Comparison of ENCODE assay signal across 15 cellular contexts in the genomic region with DNA sequence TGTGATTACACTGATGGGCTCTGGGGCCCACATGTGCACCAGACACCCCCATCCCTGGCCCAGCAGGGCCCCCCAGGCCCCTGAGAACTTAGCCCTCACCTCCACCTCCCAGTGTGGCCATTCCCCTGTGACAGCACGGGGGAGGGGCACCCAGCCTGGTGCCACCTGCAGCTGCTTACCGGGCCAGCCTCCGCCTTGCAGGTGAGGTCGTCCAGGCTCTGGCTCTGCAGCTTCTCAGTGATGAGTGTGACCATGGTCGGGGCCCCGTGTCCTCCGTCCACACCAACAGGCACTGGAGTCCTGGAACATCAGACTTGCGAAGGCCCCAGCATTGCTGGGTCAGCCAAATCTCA. TPM values are rescaled to one million over a fixed set of nuclear protein-coding genes. Genes with fewer than 3 reads are reported as not detected.
A peak's percentile ranks its signal among the peaks of the same experiment; 100 is the strongest.
DNase-seq lines count a peak whose midpoint lies in the region; ATAC-seq, FAIRE-seq and TF ChIP-seq lines count a peak whose summit lies in the region.
"Had no signal": no experiment of that assay in that cellular context is flagged by ENCODE, and none has a peak within 500 bp of the region (broad histone marks: within the 10 kb centered on the region; RNA-seq: fewer than 3 reads in every experiment).

No MANE protein-coding gene starts in this region.

- RAD21 ChIA-PET in HCT116 (lab: Charles Lee; ENCODE audit: low non-redundant PET in 1 of 2, low total read pairs in 2 of 2, uncharacterized antibody in 2 of 2, unreplicated experiment in 2 of 2) = no interaction called here

- intact Hi-C loops in HCT116 (cut with micrococcal nuclease) (no loop called here), K562 (cut with micrococcal nuclease) (no loop called here)

- H3K4me1 ChIP-seq in BLaER1 (peaks cover 37% of the 10 kb centered on the region), HCT116 (ENCODE audit: control insufficient read depth in 1 of 2, insufficient read depth in 2 of 2, low read length in 2 of 2) (peaks cover 11 to 15% of the 10 kb centered on the region in 2 experiments), K562 (replicated peaks in 1 of 2; ENCODE audit: control insufficient read depth in 2 of 2, insufficient read depth in 2 of 2, low read length in 2 of 2) (peaks cover 0 to 31% of the 10 kb centered on the region in 2 experiments; a peak in 2 of 5 replicates)

- H3K36me3 ChIP-seq in BLaER1 (no peaks in the 10 kb centered on the region), HCT116 (ENCODE audit: control insufficient read depth in 1 of 2, insufficient read depth in 2 of 2, low read length in 2 of 2) (no peaks in the 10 kb centered on the region), K562 (ENCODE audit: control insufficient read depth, insufficient read depth, low read length) (no peaks in the 10 kb centered on the region)

- H3K9ac ChIP-seq in BLaER1 = no peak overlapping the region
- H3K9ac ChIP-seq in HCT116 (ENCODE audit: low read length) = 0 out of 2 replicates have a peak overlapping the region, but pooled peaks have one; percentile 24
- H3K9ac ChIP-seq in K562 (ENCODE audit: insufficient read depth in 1 of 2, low read depth in 2 of 2, low read length in 2 of 2) = peak overlapping the region in 1 of 2 experiments; percentile 33; a peak in 1 of 4 replicates
- H3K9ac ChIP-seq: KMS-11 had no signal

- H3K9me2 ChIP-seq in HCT116 (ENCODE audit: insufficient read depth) = no peaks in the 10 kb centered on the region

- TF ChIP-seq EP300 in K562 (IDR thresholded peaks at IDR 0.05; ENCODE audit: low read length) = no peak

- no peaks in the 10 kb centered on the region for H3K9me1 ChIP-seq in K562 (ENCODE audit: control insufficient read depth, insufficient read depth, low read length)

- ATAC-seq in HCT116 (peak; percentile 39), K562 (no peak), GM21360 (IDR thresholded peaks at IDR 0.05; ENCODE audit: unreplicated experiment) (no peak), HG02981 (IDR thresholded peaks at IDR 0.05; ENCODE audit: unreplicated experiment) (no peak)
- ATAC-seq: CD8-positive, alpha-beta T cell had no signal

- H2AFZ ChIP-seq in HCT116 (ENCODE audit: low read depth, low read length, poor library complexity, severe bottlenecking) = peak overlapping the region; percentile 90
- H2AFZ ChIP-seq in K562 (ENCODE audit: low read depth, low read length) = no peak overlapping the region

- in situ Hi-C loops in K562 (cut with MboI) = no loop called here

- WGBS in K562 (ENCODE audit: insufficient coverage, low coverage, missing lambda C conversion rate) = 59% methylated on average over 7 of the region's 8 CpGs

- DNase-seq in COLO668 (lab: John Stamatoyannopoulos, UW; ENCODE audit: unreplicated experiment) = peak; percentile 14
- DNase-seq in HCT116 (ENCODE audit: low read depth, low spot score) = no peak
- DNase-seq in K562 (ENCODE audit: extremely low read depth in 1 of 4, low spot score in 3 of 4) = no peak
- no peak for DNase-seq in SIG-M5 treated with dmso at 0.1 percent for 504 hours (lab: John Stamatoyannopoulos, UW; ENCODE audit: unreplicated experiment)
- DNase-seq: Caco-2; CD8-positive, alpha-beta T cell; DND-41; GF-D8; GOT3 had no signal

- H3K4me3 ChIP-seq in BLaER1 = no peak overlapping the region
- H3K4me3 ChIP-seq in HCT116 (replicated peaks in 1 of 2; ENCODE audit: low read depth in 1 of 2, low read length in 2 of 2) = peak overlapping the region in 1 of 2 experiments; percentile 46; a peak in 2 of 4 replicates
- H3K4me3 ChIP-seq in K562 = no peak overlapping the region

- no peaks in the 10 kb centered on the region for H3K27me3 ChIP-seq in BLaER1
- no peaks in the 10 kb centered on the region for H3K27me3 ChIP-seq in HCT116 (ENCODE audit: insufficient read depth, low read length)
- H3K27me3 ChIP-seq in K562 (ENCODE audit: control insufficient read depth in 2 of 2, insufficient read depth in 2 of 2, low read length in 2 of 2) = no peaks in the 10 kb centered on the region

- CTCF ChIA-PET in HCT116 (lab: Charles Lee) = interaction anchor here (0.9 kb wide), 1 partner anchor 25 kb away, joined by 4 read pairs; no protein-coding TSS in a partner anchor
- CTCF ChIA-PET in K562 (lab: Yijun Ruan, JAX; ENCODE audit: low intra/inter-chr PET ratio) = no interaction called here

- no peak for TF ChIP-seq RAD21 in HCT116 (IDR thresholded peaks at IDR 0.05; ENCODE audit: low read depth)
- no peak for TF ChIP-seq RAD21 in K562 (CRISPR knock-in tag; conservative IDR thresholded peaks at IDR 0.05 in 1 of 2, IDR thresholded peaks at IDR 0.05 in 1 of 2)

- H3K4me2 ChIP-seq in BLaER1 = peak overlapping the region; percentile 76
- H3K4me2 ChIP-seq in HCT116 (ENCODE audit: low read length) = peak overlapping the region; percentile 75
- H3K4me2 ChIP-seq in K562 (ENCODE audit: insufficient read depth, low read length) = no peak overlapping the region
- H3K4me2 ChIP-seq: KMS-11 had no signal

- TF ChIP-seq POLR2A in HCT116 (IDR thresholded peaks at IDR 0.05; ENCODE audit: borderline replicate concordance, extremely low read depth, insufficient read depth, insufficient read length) = no peak
- TF ChIP-seq POLR2A in K562 (conservative IDR thresholded peaks at IDR 0.05) = no peak

- BruUV-seq in HCT116 (replicated peaks; lab: Mats Ljungman, UMichigan) (no TSS peak), K562 (replicated peaks; lab: Mats Ljungman, UMichigan) (no TSS peak)

- H3K27ac ChIP-seq in BLaER1 = peak overlapping the region; percentile 13; the same call in 1 of the 2 replicates
- H3K27ac ChIP-seq in HCT116 (ENCODE audit: low read depth, low read length) = no peak overlapping the region
- no peak overlapping the region for H3K27ac ChIP-seq in K562 (ENCODE audit: extremely low read depth, low read depth, low read length)
- H3K27ac ChIP-seq: KMS-11 had no signal

- H3K79me2 ChIP-seq in HCT116 (ENCODE audit: insufficient read depth, low read length) (no peaks in the 10 kb centered on the region), K562 (ENCODE audit: control insufficient read depth, insufficient read depth, low read length) (no peaks in the 10 kb centered on the region)

- H4K20me1 ChIP-seq in BLaER1 (no peaks in the 10 kb centered on the region), HCT116 (ENCODE audit: insufficient read depth) (no peaks in the 10 kb centered on the region), K562 (replicated peaks; ENCODE audit: control insufficient read depth, insufficient read depth, low read length) (no peaks in the 10 kb centered on the region)

- no peak for TF ChIP-seq CTCF in HCT116 (IDR thresholded peaks at IDR 0.05 in 2 of 3, conservative IDR thresholded peaks at IDR 0.05 in 1 of 3; ENCODE audit: borderline replicate concordance in 1 of 3, insufficient read depth in 1 of 3, low read depth in 2 of 3, low read length in 2 of 3)
- TF ChIP-seq CTCF in K562 (IDR thresholded peaks at IDR 0.05 in 2 of 3, conservative IDR thresholded peaks at IDR 0.05 in 1 of 3; ENCODE audit: insufficient read depth in 2 of 3, low read depth in 1 of 3, low read length in 3 of 3) = no peak

- no peak for FAIRE-seq in K562 (lab: Jason Lieb, UNC)
- FAIRE-seq: A204.1, GM18507 had no signal

- H3K9me3 ChIP-seq in BLaER1 (no peaks in the 10 kb centered on the region), HCT116 (ENCODE audit: control insufficient read depth in 1 of 2, insufficient read depth in 1 of 2, low read depth in 1 of 2, low read length in 2 of 2) (no peaks in the 10 kb centered on the region), K562 (replicated peaks; ENCODE audit: control insufficient read depth, insufficient read depth, low read depth, low read length) (no peaks in the 10 kb centered on the region)
- H3K9me3 ChIP-seq: Caco-2 had no signal

- POLR2A ChIA-PET in HCT116 (lab: Charles Lee) = no interaction called here
- POLR2A ChIA-PET in K562 (lab: Yijun Ruan, JAX) = no interaction called here

RNA-seq across cellular contexts. Expression of a gene that starts 15.6 kb away (rescaled TPM):
- total RNA-seq in HCT116 (2021; ENCODE audit: unreplicated experiment) (1.1 TPM), K562 (2014; rRNA removed) (1.8 and 2.6 TPM in 2 replicates), K562 (2014; rRNA removed; fragmentation: Illumina TruSeq; extraction: Trizol) (0.76 TPM in 1 of 2 replicates, not detected in the other), K562 (2015; rRNA removed; fragmentation: Illumina TruSeq; extraction: Trizol) (1.1 TPM in 2 replicates), K562 (2021) (1.6 and 2.0 TPM in 2 replicates)
- polyA plus RNA-seq in HCT116 (2012) = 0.79 and 1.4 TPM in 2 replicates
- 3.4 and 8.9 TPM in 2 replicates for total RNA-seq in K562 (2011; cell fraction: chromatin; rRNA removed; ENCODE audit: low replicate concordance)
- total RNA-seq in K562 (2011; cell fraction: nucleolus; rRNA removed) = 2.8 and 3.7 TPM in 2 replicates
- total RNA-seq in K562 (2011; cell fraction: nucleoplasm; rRNA removed) = 2.1 and 2.4 TPM in 2 replicates
- polyA plus RNA-seq in K562 (2011; rRNA removed) (0.53 and 1.3 TPM in 2 replicates), K562 (2014; fragmentation: Illumina TruSeq; extraction: Trizol) (0.62 and 1.4 TPM in 2 replicates), K562 (2014; fragmentation: Nextera tagmentation; extraction: Ambion mirVana) (not detected), K562 (2014; rRNA removed) (1.4 and 2.7 TPM in 2 replicates)
- polyA plus RNA-seq in K562 (2011; cell fraction: cytosol; rRNA removed) = 1.7 and 2.5 TPM in 2 replicates
- 1.9 and 2.9 TPM in 2 replicates for polyA plus RNA-seq in K562 (2011; cell fraction: nucleus; rRNA removed)
- 1.4 and 2.1 TPM in 2 replicates for polyA plus RNA-seq in K562 (2012)
- polyA minus RNA-seq in K562 (2011; rRNA and poly(A)+ RNA removed) = 0.45 and 1.1 TPM in 2 replicates
- 2.6 and 3.8 TPM in 2 replicates for polyA minus RNA-seq in K562 (2011; cell fraction: cytosol; rRNA and poly(A)+ RNA removed)
- 1.00 and 1.8 TPM in 2 replicates for polyA minus RNA-seq in K562 (2011; cell fraction: nucleus; rRNA and poly(A)+ RNA removed)

RNA-seq across cellular contexts. Expression of a gene that starts 43.7 kb away (rescaled TPM):
- total RNA-seq in HCT116 (2021; ENCODE audit: unreplicated experiment) = 101 TPM
- 37.5 and 49.0 TPM in 2 replicates for polyA plus RNA-seq in HCT116 (2012)
- 30.7 and 52.5 TPM in 2 replicates for total RNA-seq in K562 (2011; cell fraction: chromatin; rRNA removed; ENCODE audit: low replicate concordance)
- 27.1 and 28.9 TPM in 2 replicates for total RNA-seq in K562 (2011; cell fraction: nucleolus; rRNA removed)
- 42.8 and 65.1 TPM in 2 replicates for total RNA-seq in K562 (2011; cell fraction: nucleoplasm; rRNA removed)
- 185 and 221 TPM in 2 replicates for total RNA-seq in K562 (2014; rRNA removed)
- total RNA-seq in K562 (2014; rRNA removed; fragmentation: Illumina TruSeq; extraction: Trizol) = 161 and 175 TPM in 2 replicates
- 148 and 164 TPM in 2 replicates for total RNA-seq in K562 (2015; rRNA removed; fragmentation: Illumina TruSeq; extraction: Trizol)
- 123 and 128 TPM in 2 replicates for total RNA-seq in K562 (2021)
- 121 and 191 TPM in 2 replicates for polyA plus RNA-seq in K562 (2011; rRNA removed)
- polyA plus RNA-seq in K562 (2011; cell fraction: cytosol; rRNA removed) = 86.2 and 92.0 TPM in 2 replicates
- 39.9 and 51.3 TPM in 2 replicates for polyA plus RNA-seq in K562 (2011; cell fraction: nucleus; rRNA removed)
- polyA plus RNA-seq in K562 (2012) = 91.7 and 104 TPM in 2 replicates
- 171 and 214 TPM in 2 replicates for polyA plus RNA-seq in K562 (2014; fragmentation: Illumina TruSeq; extraction: Trizol)
- polyA plus RNA-seq in K562 (2014; fragmentation: Nextera tagmentation; extraction: Ambion mirVana) = 10 to 100 TPM; 49.4 to 81.8 TPM
- polyA plus RNA-seq in K562 (2014; rRNA removed) = 157 and 162 TPM in 2 replicates
- polyA minus RNA-seq in K562 (2011; rRNA and poly(A)+ RNA removed) = 103 and 121 TPM in 2 replicates
- polyA minus RNA-seq in K562 (2011; cell fraction: cytosol; rRNA and poly(A)+ RNA removed) = 51.2 and 63.8 TPM in 2 replicates
- 14.9 and 23.8 TPM in 2 replicates for polyA minus RNA-seq in K562 (2011; cell fraction: nucleus; rRNA and poly(A)+ RNA removed)

RNA-seq across cellular contexts. Expression of a gene that starts 52.7 kb away (rescaled TPM):
- 29.4 TPM for total RNA-seq in HCT116 (2021; ENCODE audit: unreplicated experiment)
- polyA plus RNA-seq in HCT116 (2012) = 24.9 and 26.5 TPM in 2 replicates
- total RNA-seq in K562 (2011; cell fraction: chromatin; rRNA removed; ENCODE audit: low replicate concordance) = 25.4 and 79.9 TPM in 2 replicates
- total RNA-seq in K562 (2011; cell fraction: nucleolus; rRNA removed) = 85.2 and 91.1 TPM in 2 replicates
- total RNA-seq in K562 (2011; cell fraction: nucleoplasm; rRNA removed) = 51.7 and 55.1 TPM in 2 replicates
- 34.3 and 44.0 TPM in 2 replicates for total RNA-seq in K562 (2014; rRNA removed)
- 5.8 and 7.8 TPM in 2 replicates for total RNA-seq in K562 (2014; rRNA removed; fragmentation: Illumina TruSeq; extraction: Trizol)
- 18.4 and 20.4 TPM in 2 replicates for total RNA-seq in K562 (2015; rRNA removed; fragmentation: Illumina TruSeq; extraction: Trizol)
- 40.0 and 40.3 TPM in 2 replicates for total RNA-seq in K562 (2021)
- polyA plus RNA-seq in K562 (2011; rRNA removed) = 17.9 and 28.9 TPM in 2 replicates
- polyA plus RNA-seq in K562 (2011; cell fraction: cytosol; rRNA removed) = 37.3 and 93.7 TPM in 2 replicates
- polyA plus RNA-seq in K562 (2011; cell fraction: nucleus; rRNA removed) = 100 and 135 TPM in 2 replicates
- polyA plus RNA-seq in K562 (2012) = 23.2 and 37.4 TPM in 2 replicates
- 18.8 and 24.3 TPM in 2 replicates for polyA plus RNA-seq in K562 (2014; fragmentation: Illumina TruSeq; extraction: Trizol)
- under 1 TPM; 0.34 to 0.53 TPM for polyA plus RNA-seq in K562 (2014; fragmentation: Nextera tagmentation; extraction: Ambion mirVana)
- 42.9 and 47.2 TPM in 2 replicates for polyA plus RNA-seq in K562 (2014; rRNA removed)
- 5.4 and 10.2 TPM in 2 replicates for polyA minus RNA-seq in K562 (2011; rRNA and poly(A)+ RNA removed)
- polyA minus RNA-seq in K562 (2011; cell fraction: cytosol; rRNA and poly(A)+ RNA removed) = 23.7 and 31.6 TPM in 2 replicates
- 19.1 and 20.1 TPM in 2 replicates for polyA minus RNA-seq in K562 (2011; cell fraction: nucleus; rRNA and poly(A)+ RNA removed)

RNA-seq across cellular contexts. Expression of a gene that starts 52.9 kb away (rescaled TPM):
- total RNA-seq in HCT116 (2021; ENCODE audit: unreplicated experiment) (106 TPM), K562 (2014; rRNA removed) (66.3 and 80.2 TPM in 2 replicates), K562 (2014; rRNA removed; fragmentation: Illumina TruSeq; extraction: Trizol) (47.1 and 49.7 TPM in 2 replicates), K562 (2015; rRNA removed; fragmentation: Illumina TruSeq; extraction: Trizol) (52.1 and 55.6 TPM in 2 replicates), K562 (2021) (112 and 122 TPM in 2 replicates)
- 99.5 and 103 TPM in 2 replicates for polyA plus RNA-seq in HCT116 (2012)
- total RNA-seq in K562 (2011; cell fraction: chromatin; rRNA removed; ENCODE audit: low replicate concordance) = 114 and 225 TPM in 2 replicates
- 114 and 126 TPM in 2 replicates for total RNA-seq in K562 (2011; cell fraction: nucleolus; rRNA removed)
- total RNA-seq in K562 (2011; cell fraction: nucleoplasm; rRNA removed) = 94.5 and 103 TPM in 2 replicates
- polyA plus RNA-seq in K562 (2011; rRNA removed) (50.3 and 50.8 TPM in 2 replicates), K562 (2014; fragmentation: Illumina TruSeq; extraction: Trizol) (95.2 and 122 TPM in 2 replicates), K562 (2014; fragmentation: Nextera tagmentation; extraction: Ambion mirVana) (1 to 10 TPM; 1.9 to 2.8 TPM), K562 (2014; rRNA removed) (90.1 and 102 TPM in 2 replicates)
- polyA plus RNA-seq in K562 (2011; cell fraction: cytosol; rRNA removed) = 45.2 and 61.0 TPM in 2 replicates
- 150 and 212 TPM in 2 replicates for polyA plus RNA-seq in K562 (2011; cell fraction: nucleus; rRNA removed)
- polyA plus RNA-seq in K562 (2012) = 93.9 and 100.0 TPM in 2 replicates
- 16.5 and 18.3 TPM in 2 replicates for polyA minus RNA-seq in K562 (2011; rRNA and poly(A)+ RNA removed)
- 37.4 and 55.6 TPM in 2 replicates for polyA minus RNA-seq in K562 (2011; cell fraction: cytosol; rRNA and poly(A)+ RNA removed)
- polyA minus RNA-seq in K562 (2011; cell fraction: nucleus; rRNA and poly(A)+ RNA removed) = 40.5 and 49.1 TPM in 2 replicates
